Comparison of ENCODE assay signal across 24 cellular contexts in the genomic region with DNA sequence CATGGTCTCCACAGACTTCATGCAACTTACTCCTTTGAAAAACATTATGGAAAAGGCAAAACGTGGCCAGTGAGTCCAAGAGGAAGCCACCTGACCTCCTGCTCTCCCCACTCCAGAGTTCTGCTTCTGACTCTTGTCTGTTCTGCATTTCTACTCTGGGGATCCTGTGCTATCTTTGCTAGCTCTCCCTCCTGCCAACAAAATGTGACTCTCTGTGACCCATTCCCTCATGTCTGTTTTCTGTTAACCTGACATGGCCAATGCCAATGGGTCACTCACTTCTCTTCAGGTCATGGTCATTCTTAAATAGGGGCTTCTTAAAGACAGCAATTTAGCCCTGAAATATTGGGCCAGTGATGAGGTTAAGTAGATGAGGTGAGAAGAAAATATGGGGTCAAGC.
"Had no signal": no experiment of that assay in that cellular context is flagged by ENCODE, and none has a peak within 500 bp of the region (broad histone marks: within the 10 kb centered on the region; RNA-seq: fewer than 3 reads in every experiment).

No MANE protein-coding gene starts in this region.

- H3K27ac ChIP-seq: adrenal gland, body of pancreas, coronary artery had no signal

- H3K4me1 ChIP-seq: body of pancreas had no signal

- H3K36me3 ChIP-seq: adrenal gland had no signal

- H3K9me3 ChIP-seq: adrenal gland, body of pancreas had no signal

- ATAC-seq: activated CD4-positive, alpha-beta T cell treated with anti-CD3 and anti-CD28 coated beads for 36 hours; activated CD8-positive, alpha-beta memory T cell treated with anti-CD3 and anti-CD28 coated beads, Interleukin-2, amount 10 ng/mL, durations not matched to agents 7 days and 5 days; activated CD8-positive, alpha-beta T cell treated with anti-CD3 and anti-CD28 coated beads, Interleukin-2, amount 10 ng/mL, durations not matched to agents 7 days and 5 days; activated naive CD8-positive, alpha-beta T cell treated with anti-CD3 and anti-CD28 coated beads, Interleukin-2, amount 50 U/mL, for 24 hours; body of pancreas; esophagus mucosa had no signal

- H3K4me3 ChIP-seq: adrenal gland, body of pancreas, coronary artery, dorsolateral prefrontal cortex had no signal

- H3K27me3 ChIP-seq: adrenal gland, body of pancreas, dorsolateral prefrontal cortex had no signal

- DNase-seq: activated CD4-positive, alpha-beta memory T cell treated with anti-CD3 and anti-CD28 coated beads for 36 hours; activated CD4-positive, alpha-beta T cell treated with anti-CD3 and anti-CD28 coated beads for 36 hours; activated CD4-positive, alpha-beta T cell treated with anti-CD3 and anti-CD28 coated beads, Interleukin-2, amount 10 ng/mL, durations not matched to agents 24 days and 14 days; activated CD4-positive, CD25-positive, alpha-beta regulatory T cell; activated CD4-positive, CD25-positive, alpha-beta regulatory T cell treated with anti-CD3 and anti-CD28 coated beads, Interleukin-2, amount 50 U/mL, for 72 hours; activated CD8-positive, alpha-beta memory T cell treated with anti-CD3 and anti-CD28 coated beads, Interleukin-2, amount 10 ng/mL, durations not matched to agents 7 days and 5 days; activated CD8-positive, alpha-beta memory T cell treated with anti-CD3 and anti-CD28 coated beads, Interleukin-2, amount 50 U/mL, for 4 hours; activated CD8-positive, alpha-beta T cell treated with anti-CD3 and anti-CD28 coated beads, Interleukin-2, amount 10 ng/mL, durations not matched to agents 7 days and 5 days; activated effector memory CD4-positive, alpha-beta T cell treated with anti-CD3 and anti-CD28 coated beads, Interleukin-2, amount 50 U/mL, for 16 hours; activated naive CD4-positive, alpha-beta T cell treated with anti-CD3 and anti-CD28 coated beads for 36 hours; activated naive CD8-positive, alpha-beta T cell treated with anti-CD3 and anti-CD28 coated beads for 36 hours; activated naive CD8-positive, alpha-beta T cell treated with anti-CD3 and anti-CD28 coated beads, Interleukin-2, amount 50 U/mL, for 24 hours; activated T-cell treated with anti-CD3 and anti-CD28 coated beads, Interleukin-2, amount 50 U/mL, for 1 hour; activated T-cell treated with anti-CD3 and anti-CD28 coated beads, Interleukin-2, amount 50 U/mL, for 48 hours; amygdala; aorta; body of pancreas; dorsolateral prefrontal cortex; effector memory CD4-positive, alpha-beta T cell; endodermal cell; T-helper 2 cell had no signal
